16 cellular contexts compared by ENCODE assay signal in genomic region chr3:122318620-122319019, GRCh38. TPM values are rescaled to one million over a fixed set of nuclear protein-coding genes. Genes with fewer than 3 reads are reported as not detected.
"Had no signal": no experiment of that assay in that cellular context is flagged by ENCODE, and none has a peak within 500 bp of the region (broad histone marks: within the 10 kb centered on the region; RNA-seq: fewer than 3 reads in every experiment).

No MANE protein-coding gene starts in this region.

- H3K4me1 ChIP-seq: testis had no signal

- H3K27me3 ChIP-seq: testis had no signal

- FAIRE-seq: small intestine had no signal

- H3K27ac ChIP-seq: testis had no signal

- DNase-seq: activated B cell treated with CpG ODN at 0.5 μM for 24 hours; activated CD4-positive, alpha-beta T cell treated with anti-CD3 and anti-CD28 coated beads for 48 hours; activated CD8-positive, alpha-beta memory T cell treated with anti-CD3 and anti-CD28 coated beads, Interleukin-2, amount 50 U/mL, for 48 hours; activated gamma-delta T cell; activated naive CD8-positive, alpha-beta T cell treated with anti-CD3 and anti-CD28 coated beads, Interleukin-2, amount 10 ng/mL, durations not matched to agents 7 days and 5 days; activated T-cell treated with anti-CD3 and anti-CD28 coated beads, Interleukin-2, amount 50 U/mL, for 72 hours; effector memory CD8-positive, alpha-beta T cell; hippocampal formation; nucleus accumbens; right cardiac atrium; small intestine; stimulated activated naive CD8-positive, alpha-beta T cell treated with anti-CD3 and anti-CD28 coated beads, Interleukin-15, amount 100 ng/mL, for 72 hours; testis had no signal

- ATAC-seq: activated T-cell treated with anti-CD3 and anti-CD28 coated beads, Interleukin-2, amount 50 U/mL, for 72 hours; effector memory CD8-positive, alpha-beta T cell; right cardiac atrium; stimulated activated naive CD8-positive, alpha-beta T cell treated with anti-CD3 and anti-CD28 coated beads, Interleukin-15, amount 100 ng/mL, for 72 hours had no signal

- H3K9me3 ChIP-seq: testis had no signal

- H3K4me3 ChIP-seq: testis had no signal

RNA-seq across cellular contexts. Expression of gene CSTA, which starts 6.4 kb away (rescaled TPM):
- total RNA-seq: activated B cell treated with CpG ODN at 0.5 μM for 24 hours; activated naive CD8-positive, alpha-beta T cell treated with anti-CD3 and anti-CD28 coated beads, Interleukin-2, amount 10 ng/mL, durations not matched to agents 7 days and 5 days; cerebellum; epithelial cell of proximal tubule; kidney epithelial cell had no signal
